33 cellular contexts compared by ENCODE assay signal in genomic region chr19:45462174-45462573, GRCh38.
"Had no signal": no experiment of that assay in that cellular context is flagged by ENCODE, and none has a peak within 500 bp of the region (broad histone marks: within the 10 kb centered on the region; RNA-seq: fewer than 3 reads in every experiment).

No MANE protein-coding gene starts in this region.

- H3K4me3 Mint-ChIP-seq: activated CD4-positive, alpha-beta T cell treated with anti-CD3 and anti-CD28 coated beads, Interleukin-2, amount 10 ng/mL, durations not matched to agents 24 days and 14 days; activated CD8-positive, alpha-beta T cell treated with anti-CD3 and anti-CD28 coated beads for 36 hours; activated naive CD8-positive, alpha-beta T cell treated with anti-CD3 and anti-CD28 coated beads for 36 hours; activated T-cell treated with anti-CD3 and anti-CD28 coated beads, Interleukin-2, amount 50 U/mL, for 72 hours; activated T-helper 17 cell treated with anti-CD3 and anti-CD28 coated beads, Interleukin-2, amount 50 U/mL, for 72 hours; central memory CD8-positive, alpha-beta T cell had no signal

- H3K36me3 ChIP-seq: ascending aorta, cardiac muscle cell, MG63, SJCRH30, WERI-Rb-1 had no signal

- H3K4me1 ChIP-seq: SJCRH30 had no signal

- H3K27me3 Mint-ChIP-seq: activated CD8-positive, alpha-beta T cell treated with anti-CD3 and anti-CD28 coated beads for 36 hours; activated T-helper 17 cell treated with anti-CD3 and anti-CD28 coated beads, Interleukin-2, amount 50 U/mL, for 72 hours; central memory CD8-positive, alpha-beta T cell had no signal

- H3K36me3 Mint-ChIP-seq: activated naive CD8-positive, alpha-beta T cell treated with anti-CD3 and anti-CD28 coated beads for 36 hours had no signal

- H3K4me3 ChIP-seq: ascending aorta, cardiac muscle cell, MG63, SJCRH30, SK-N-MC had no signal

- H3K9me3 Mint-ChIP-seq: activated CD4-positive, alpha-beta T cell treated with anti-CD3 and anti-CD28 coated beads, Interleukin-2, amount 10 ng/mL, durations not matched to agents 24 days and 14 days; activated CD8-positive, alpha-beta T cell treated with anti-CD3 and anti-CD28 coated beads for 36 hours; activated naive CD8-positive, alpha-beta T cell treated with anti-CD3 and anti-CD28 coated beads for 36 hours; activated T-cell treated with anti-CD3 and anti-CD28 coated beads, Interleukin-2, amount 50 U/mL, for 72 hours; activated T-helper 17 cell treated with anti-CD3 and anti-CD28 coated beads, Interleukin-2, amount 50 U/mL, for 72 hours; central memory CD8-positive, alpha-beta T cell had no signal

- ATAC-seq: activated CD8-positive, alpha-beta T cell treated with anti-CD3 and anti-CD28 coated beads for 36 hours; activated T-cell treated with anti-CD3 and anti-CD28 coated beads, Interleukin-2, amount 50 U/mL, for 72 hours; activated T-helper 17 cell treated with anti-CD3 and anti-CD28 coated beads, Interleukin-2, amount 50 U/mL, for 72 hours had no signal

- H3K27me3 ChIP-seq: ascending aorta, cardiac muscle cell, MG63 had no signal

- DNase-seq: activated CD4-positive, alpha-beta T cell treated with anti-CD3 and anti-CD28 coated beads, Interleukin-2, amount 10 ng/mL, durations not matched to agents 24 days and 14 days; activated CD4-positive, alpha-beta T cell treated with anti-CD3 and anti-CD28 coated beads, Interleukin-2, amount 50 U/mL, for 4 hours; activated CD8-positive, alpha-beta T cell treated with anti-CD3 and anti-CD28 coated beads for 36 hours; activated effector memory CD4-positive, alpha-beta T cell treated with anti-CD3 and anti-CD28 coated beads, Interleukin-2, amount 50 U/mL, for 16 hours; activated naive CD4-positive, alpha-beta T cell; activated naive CD4-positive, alpha-beta T cell treated with anti-CD3 and anti-CD28 coated beads, Interleukin-2, amount 50 U/mL, for 16 hours; activated naive CD8-positive, alpha-beta T cell treated with anti-CD3 and anti-CD28 coated beads for 36 hours; activated T-cell treated with anti-CD3 and anti-CD28 coated beads, Interleukin-2, amount 50 U/mL, for 1 hour; activated T-cell treated with anti-CD3 and anti-CD28 coated beads, Interleukin-2, amount 50 U/mL, for 72 hours; amniotic stem cell; Kasumi-1; MG63; NCI-H1092 treated with DMSO at 0.1 percent for 48 hours; NCI-H1417; NCI-H146; NCI-H187; NCI-H2029 treated with DMSO at 0.1 percent for 48 hours; NCI-H2107; NCI-H2171; NCI-H510A; NCI-H526; NCI-H748 treated with DMSO at 0.1 percent for 48 hours; NK-92 treated with Interleukin-12 subunit alpha and Interleukin-12 subunit beta, amount 100 ng/mL, for 24 hours; OCI-M1; SHP77; SJCRH30; T1000; WERI-Rb-1 had no signal

- H3K27ac ChIP-seq: ascending aorta, cardiac muscle cell, SJCRH30, SK-N-MC, WERI-Rb-1 had no signal

- H3K27ac Mint-ChIP-seq: activated CD4-positive, alpha-beta T cell treated with anti-CD3 and anti-CD28 coated beads, Interleukin-2, amount 10 ng/mL, durations not matched to agents 24 days and 14 days; activated CD8-positive, alpha-beta T cell treated with anti-CD3 and anti-CD28 coated beads for 36 hours; activated naive CD8-positive, alpha-beta T cell treated with anti-CD3 and anti-CD28 coated beads for 36 hours; activated T-cell treated with anti-CD3 and anti-CD28 coated beads, Interleukin-2, amount 50 U/mL, for 72 hours; activated T-helper 17 cell treated with anti-CD3 and anti-CD28 coated beads, Interleukin-2, amount 50 U/mL, for 72 hours had no signal
